ENCODE assay signal across 8 cellular contexts in genomic region chr11:65817312-65817814, GRCh38. TPM values are rescaled to one million over a fixed set of nuclear protein-coding genes. Genes with fewer than 3 reads are reported as not detected.
DNase-seq lines count a peak whose midpoint lies in the region; TF ChIP-seq lines count a peak whose summit lies in the region.

No MANE protein-coding gene starts in this region.

- peaks cover 19% of the 10 kb centered on the region for H3K4me1 Mint-ChIP-seq in activated naive CD4-positive, alpha-beta T cell treated with anti-CD3 and anti-CD28 coated beads, Interleukin-2, amount 50 U/mL, for 24 hours
- peaks cover 25% of the 10 kb centered on the region for H3K4me1 Mint-ChIP-seq in type B pancreatic cell (ENCODE audit: unreplicated experiment)

- H3K4me1 ChIP-seq in liver (ENCODE audit: control insufficient read depth in 4 of 4, insufficient read depth in 4 of 4, low read length in 3 of 4) = peaks cover 0 to 16% (median 11%) of the 10 kb centered on the region in 4 donors

- H3K27me3 Mint-ChIP-seq in activated naive CD4-positive, alpha-beta T cell treated with anti-CD3 and anti-CD28 coated beads, Interleukin-2, amount 50 U/mL, for 24 hours = no peaks in the 10 kb centered on the region
- H3K27me3 Mint-ChIP-seq in type B pancreatic cell = no peaks in the 10 kb centered on the region

- no peaks in the 10 kb centered on the region for H3K36me3 ChIP-seq in liver (ENCODE audit: control insufficient read depth in 4 of 4, insufficient read depth in 3 of 4, low read depth in 1 of 4, low read length in 3 of 4)

- peak overlapping the region; percentile 88 for H3K4me3 Mint-ChIP-seq in activated naive CD4-positive, alpha-beta T cell treated with anti-CD3 and anti-CD28 coated beads, Interleukin-2, amount 50 U/mL, for 24 hours
- peak overlapping the region; percentile 85 for H3K4me3 Mint-ChIP-seq in type B pancreatic cell

- WGBS in liver = 67% methylated on average over 5 of the region's 5 CpGs

- H3K27me3 ChIP-seq in liver (ENCODE audit: control insufficient read depth in 4 of 4, insufficient read depth in 4 of 4, low read length in 3 of 4) = no peaks in the 10 kb centered on the region

- H3K9me3 Mint-ChIP-seq in activated naive CD4-positive, alpha-beta T cell treated with anti-CD3 and anti-CD28 coated beads, Interleukin-2, amount 50 U/mL, for 24 hours = no peaks in the 10 kb centered on the region
- H3K9me3 Mint-ChIP-seq in type B pancreatic cell = no peaks in the 10 kb centered on the region

- TF ChIP-seq CTCF in liver (IDR thresholded peaks at IDR 0.05; ENCODE audit: low read depth, low read length, missing input control) (no peak), type B pancreatic cell (conservative IDR thresholded peaks at IDR 0.05) (no peak)

- no peaks in the 10 kb centered on the region for H3K9me3 ChIP-seq in liver (ENCODE audit: control insufficient read depth in 4 of 4, low read length in 3 of 4)

- TF ChIP-seq RAD21 in liver (IDR thresholded peaks at IDR 0.05) = no peak

- H3K27ac Mint-ChIP-seq in activated naive CD4-positive, alpha-beta T cell treated with anti-CD3 and anti-CD28 coated beads, Interleukin-2, amount 50 U/mL, for 24 hours = peak overlapping the region; percentile 89
- H3K27ac Mint-ChIP-seq in type B pancreatic cell = peak overlapping the region; percentile 95

- H3K4me3 ChIP-seq in liver (ENCODE audit: low read depth in 1 of 3, low read length in 3 of 3) = peak overlapping the region; percentile 62 to 75 (median 64)

- DNase-seq in activated naive CD4-positive, alpha-beta T cell (lab: John Stamatoyannopoulos, UW) = no peak
- DNase-seq in amniotic epithelial cell (ENCODE audit: low read depth) = peak; percentile 7
- DNase-seq in type B pancreatic cell (ENCODE audit: extremely low spot score, unreplicated experiment) = no peak
- DNase-seq in GOT3 (lab: John Stamatoyannopoulos, UW) = no peak
- no peak for DNase-seq in DMS79 treated with DMSO at 0.1 percent for 48 hours (lab: John Stamatoyannopoulos, UW)
- no peak for DNase-seq in germinal center (ENCODE audit: low spot score)

- peak overlapping the region; percentile 62 to 80 for H3K27ac ChIP-seq in liver (ENCODE audit: low read depth in 1 of 2, low read length in 2 of 2)

- no peaks in the 10 kb centered on the region for H3K36me3 Mint-ChIP-seq in activated naive CD4-positive, alpha-beta T cell treated with anti-CD3 and anti-CD28 coated beads, Interleukin-2, amount 50 U/mL, for 24 hours
- H3K36me3 Mint-ChIP-seq in type B pancreatic cell = no peaks in the 10 kb centered on the region

- H3K9ac ChIP-seq in liver (ENCODE audit: low read depth in 1 of 2, low read length in 2 of 2) = peak overlapping the region; percentile 54 to 89

TF ChIP-seq in liver, 16 proteins besides CTCF, POLR2A, EP300 and RAD21:
- TF ChIP-seq MAX (IDR thresholded peaks at IDR 0.05) = no peak
- TF ChIP-seq EGR1 (IDR thresholded peaks at IDR 0.05; ENCODE audit: low read depth in 2 of 2) = no peak
- TF ChIP-seq YY1 (IDR thresholded peaks at IDR 0.05) = no peak
- TF ChIP-seq FOXA2 (IDR thresholded peaks at IDR 0.05) = no peak
- no peak for TF ChIP-seq NR2F2 (IDR thresholded peaks at IDR 0.05)
- TF ChIP-seq JUND (IDR thresholded peaks at IDR 0.05) = no peak
- no peak for TF ChIP-seq REST (IDR thresholded peaks at IDR 0.05)
- no peak for TF ChIP-seq GABPA (IDR thresholded peaks at IDR 0.05 in 1 of 2, conservative IDR thresholded peaks at IDR 0.05 in 1 of 2)
- no peak for TF ChIP-seq HNF4G (IDR thresholded peaks at IDR 0.05)
- no peak for TF ChIP-seq RXRA (IDR thresholded peaks at IDR 0.05)
- TF ChIP-seq FOXA1 (IDR thresholded peaks at IDR 0.05) = no peak
- no peak for TF ChIP-seq HNF4A (conservative IDR thresholded peaks at IDR 0.05)
- TF ChIP-seq ZBTB33 (IDR thresholded peaks at IDR 0.05) = no peak
- no peak for TF ChIP-seq TAF1 (conservative IDR thresholded peaks at IDR 0.05)
- no peak for TF ChIP-seq SP1 (IDR thresholded peaks at IDR 0.05)
- TF ChIP-seq ATF3 (IDR thresholded peaks at IDR 0.05) = no peak

RNA-seq across cellular contexts. Expression of gene SNX32, which starts 16.4 kb away (rescaled TPM):
- total RNA-seq in liver (under 1 TPM; under 0.01 to 0.09 TPM), type B pancreatic cell (ENCODE audit: low replicate concordance) (0.76 and 4.2 TPM in 2 replicates)
- polyA plus RNA-seq in liver = under 1 TPM; 0.02 to 0.38 TPM

RNA-seq across cellular contexts. Expression of gene OVOL1, which starts 30.5 kb away (rescaled TPM):
- total RNA-seq in liver (under 1 TPM in 1 of 2 donors, not detected in 1; 0.05 TPM), type B pancreatic cell (ENCODE audit: low replicate concordance) (7.7 and 39.8 TPM in 2 replicates)
- not detected for polyA plus RNA-seq in liver

RNA-seq across cellular contexts. Expression of gene AP5B1, which starts 36.6 kb away (rescaled TPM):
- total RNA-seq in liver (10 to 100 TPM in 1 of 2 donors, 1 to 10 TPM in 1; 4.7 to 10.8 TPM), type B pancreatic cell (ENCODE audit: low replicate concordance) (16.6 and 38.9 TPM in 2 replicates)
- polyA plus RNA-seq in liver = 1 to 10 TPM; 2.0 to 5.2 TPM

RNA-seq across cellular contexts. Expression of gene CFL1, which starts 40.6 kb away (rescaled TPM):
- total RNA-seq in liver = 100 to 1,000 TPM; 184 to 186 TPM
- polyA plus RNA-seq in liver = 100 to 1,000 TPM; 377 to 498 TPM
- 947 and 981 TPM in 2 replicates for total RNA-seq in type B pancreatic cell (ENCODE audit: low replicate concordance)

RNA-seq across cellular contexts. Expression of gene MUS81, which starts 42.9 kb away (rescaled TPM):
- total RNA-seq in liver (10 to 100 TPM; 20.2 to 24.7 TPM), type B pancreatic cell (ENCODE audit: low replicate concordance) (67.9 and 72.4 TPM in 2 replicates)
- 10 to 100 TPM; 11.0 to 12.9 TPM for polyA plus RNA-seq in liver
